Comparison of ENCODE assay signal across 15 cellular contexts in the genomic region with DNA sequence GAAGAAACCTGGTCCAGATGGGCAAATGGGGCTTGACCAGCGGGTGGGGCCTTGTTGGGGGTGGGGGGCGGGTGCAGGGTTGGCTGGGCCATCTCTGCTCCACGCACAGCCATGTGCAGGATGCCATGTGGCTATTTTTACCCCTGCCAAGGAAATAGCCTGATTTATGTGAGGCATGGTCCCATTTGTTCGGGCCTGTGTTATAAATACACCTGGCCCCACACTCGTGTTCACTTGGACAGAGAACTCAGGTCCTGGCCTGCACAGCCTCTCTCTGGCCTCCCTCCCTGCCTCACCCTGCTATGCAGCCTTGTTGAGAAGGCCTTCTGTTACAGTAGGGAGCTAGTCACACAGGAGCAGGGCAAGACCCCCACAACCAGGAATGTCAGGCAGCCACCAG.
"Had no signal": no experiment of that assay in that cellular context is flagged by ENCODE, and none has a peak within 500 bp of the region (broad histone marks: within the 10 kb centered on the region; RNA-seq: fewer than 3 reads in every experiment).

No MANE protein-coding gene starts in this region.

- H3K36me3 Mint-ChIP-seq: activated naive CD8-positive, alpha-beta T cell treated with anti-CD3 and anti-CD28 coated beads for 36 hours had no signal

- H3K27ac ChIP-seq: foreskin keratinocyte, heart left ventricle, left lung, upper lobe of left lung had no signal

- H3K27ac Mint-ChIP-seq: activated CD4-positive, alpha-beta T cell treated with anti-CD3 and anti-CD28 coated beads for 36 hours; activated CD8-positive, alpha-beta T cell treated with anti-CD3 and anti-CD28 coated beads for 36 hours; activated naive CD8-positive, alpha-beta T cell treated with anti-CD3 and anti-CD28 coated beads for 36 hours; activated T-cell treated with anti-CD3 and anti-CD28 coated beads, Interleukin-2, amount 50 U/mL, for 72 hours; stimulated activated naive CD8-positive, alpha-beta T cell treated with anti-CD3 and anti-CD28 coated beads, Interleukin-15, Interleukin-2, amounts not matched to agents 100 ng/mL and 50 ng/mL, for 24 hours had no signal

- H3K4me1 Mint-ChIP-seq: activated CD4-positive, alpha-beta T cell treated with anti-CD3 and anti-CD28 coated beads for 36 hours; activated naive CD8-positive, alpha-beta T cell treated with anti-CD3 and anti-CD28 coated beads for 36 hours had no signal

- H3K9me3 ChIP-seq: heart left ventricle, left lung, upper lobe of left lung had no signal

- ATAC-seq: activated CD4-positive, alpha-beta T cell treated with anti-CD3 and anti-CD28 coated beads for 36 hours; activated CD8-positive, alpha-beta T cell treated with anti-CD3 and anti-CD28 coated beads for 36 hours; activated T-cell treated with anti-CD3 and anti-CD28 coated beads, Interleukin-2, amount 50 U/mL, for 72 hours; foreskin keratinocyte; heart left ventricle; left lung; right cardiac atrium had no signal

- FAIRE-seq: bronchial epithelial cell had no signal

- H3K36me3 ChIP-seq: heart left ventricle, left lung, upper lobe of left lung had no signal

- H3K4me3 Mint-ChIP-seq: activated CD4-positive, alpha-beta T cell treated with anti-CD3 and anti-CD28 coated beads for 36 hours; activated CD8-positive, alpha-beta T cell treated with anti-CD3 and anti-CD28 coated beads for 36 hours; activated naive CD8-positive, alpha-beta T cell treated with anti-CD3 and anti-CD28 coated beads for 36 hours; activated T-cell treated with anti-CD3 and anti-CD28 coated beads, Interleukin-2, amount 50 U/mL, for 72 hours; stimulated activated naive CD8-positive, alpha-beta T cell treated with anti-CD3 and anti-CD28 coated beads, Interleukin-15, Interleukin-2, amounts not matched to agents 100 ng/mL and 50 ng/mL, for 24 hours had no signal

- H3K27me3 ChIP-seq: foreskin keratinocyte, heart left ventricle, left lung, upper lobe of left lung had no signal

- H3K9me3 Mint-ChIP-seq: activated CD8-positive, alpha-beta T cell treated with anti-CD3 and anti-CD28 coated beads for 36 hours; activated naive CD8-positive, alpha-beta T cell treated with anti-CD3 and anti-CD28 coated beads for 36 hours; activated T-cell treated with anti-CD3 and anti-CD28 coated beads, Interleukin-2, amount 50 U/mL, for 72 hours; stimulated activated naive CD8-positive, alpha-beta T cell treated with anti-CD3 and anti-CD28 coated beads, Interleukin-15, Interleukin-2, amounts not matched to agents 100 ng/mL and 50 ng/mL, for 24 hours had no signal

- DNase-seq: activated CD4-positive, alpha-beta T cell treated with anti-CD3 and anti-CD28 coated beads for 36 hours; activated CD8-positive, alpha-beta memory T cell treated with anti-CD3 and anti-CD28 coated beads, Interleukin-2, amount 50 U/mL, for 4 hours; activated CD8-positive, alpha-beta T cell treated with anti-CD3 and anti-CD28 coated beads for 36 hours; activated gamma-delta T cell treated with Interleukin-2 at 50 U/mL for 16 hours; activated naive CD8-positive, alpha-beta T cell treated with anti-CD3 and anti-CD28 coated beads for 36 hours; activated T-cell treated with anti-CD3 and anti-CD28 coated beads, Interleukin-2, amount 50 U/mL, for 72 hours; foreskin keratinocyte; heart left ventricle; left lung; right cardiac atrium; stimulated activated CD4-positive, alpha-beta T cell treated with anti-CD3 and anti-CD28 coated beads, Interleukin-2, amount 100 ng/mL, for 24 hours; T-helper 9 cell; upper lobe of left lung had no signal

- H3K27me3 Mint-ChIP-seq: activated CD8-positive, alpha-beta T cell treated with anti-CD3 and anti-CD28 coated beads for 36 hours had no signal

- H3K4me3 ChIP-seq: left lung, upper lobe of left lung had no signal

- H3K4me1 ChIP-seq: foreskin keratinocyte, left lung, upper lobe of left lung had no signal
